In genomic region chr6:152750694-152751093, GRCh38 we compare ENCODE assay signal across 9 cellular contexts. TPM values are rescaled to one million over a fixed set of nuclear protein-coding genes. Genes with fewer than 3 reads are reported as not detected.
DNase-seq lines count a peak whose midpoint lies in the region; ATAC-seq, FAIRE-seq and TF ChIP-seq lines count a peak whose summit lies in the region.
"Had no signal": no experiment of that assay in that cellular context is flagged by ENCODE, and none has a peak within 500 bp of the region (broad histone marks: within the 10 kb centered on the region; RNA-seq: fewer than 3 reads in every experiment).

Gene VIP (plus strand): TSS chr6:152750797. CDS start chr6:152752178, 1,381 bp downstream.

- H3K9ac ChIP-seq in K562 (ENCODE audit: insufficient read depth in 1 of 2, low read depth in 2 of 2, low read length in 2 of 2), result no peak within 1 kb of the TSS

- H3K9me3 ChIP-seq in K562 (replicated peaks; ENCODE audit: control insufficient read depth, insufficient read depth, low read depth, low read length) (no peaks in the 10 kb centered on the region), left lung (no peaks in the 10 kb centered on the region)

- DNase-seq in EL (peak; percentile 33), Kasumi-1 (lab: John Stamatoyannopoulos, UW) (peak; percentile 52 to 58), K562 (ENCODE audit: extremely low read depth in 1 of 4, low spot score in 3 of 4) (peak in 2 of 4 experiments; percentile 14 to 37), left lung (no peak), GM13976 (ENCODE audit: low spot score) (no peak), NCI-H2107 (lab: John Stamatoyannopoulos, UW) (no peak)
- DNase-seq in effector memory CD8-positive, alpha-beta T cell, result no peak
- DNase-seq in activated CD4-positive, CD25-positive, alpha-beta regulatory T cell (lab: John Stamatoyannopoulos, UW), result no peak
- DNase-seq: naive thymus-derived CD8-positive, alpha-beta T cell had no signal

- H3K27ac ChIP-seq in K562 (ENCODE audit: extremely low read depth, low read depth, low read length), result no peak within 1 kb of the TSS
- no peak within 1 kb of the TSS for H3K27ac ChIP-seq in left lung

- ATAC-seq in K562, result peak; percentile 78
- peak; percentile 70 for ATAC-seq in left lung
- no peak for ATAC-seq in effector memory CD8-positive, alpha-beta T cell (replicated peaks)
- ATAC-seq: naive thymus-derived CD8-positive, alpha-beta T cell had no signal

- BruUV-seq in K562 (replicated peaks; lab: Mats Ljungman, UMichigan), result no TSS peak

- H3K9me3 Mint-ChIP-seq in effector memory CD8-positive, alpha-beta T cell, result no peaks in the 10 kb centered on the region
- H3K9me3 Mint-ChIP-seq: naive thymus-derived CD8-positive, alpha-beta T cell had no signal

- H2AFZ ChIP-seq in K562 (ENCODE audit: low read depth, low read length), result no peak within 1 kb of the TSS

- no peaks in the 10 kb centered on the region for H3K9me1 ChIP-seq in K562 (ENCODE audit: control insufficient read depth, insufficient read depth, low read length)

- in situ Hi-C loops in K562 (cut with MboI) (no loop called here), GM13976 (cut with MboI; ENCODE audit: low sequenced_read_pairs, unreplicated experiment) (no loop called here)

- H3K27me3 Mint-ChIP-seq in effector memory CD8-positive, alpha-beta T cell, result peaks cover 12 to 13% of the 10 kb centered on the region in 2 donors

- no peaks in the 10 kb centered on the region for H3K4me1 Mint-ChIP-seq in effector memory CD8-positive, alpha-beta T cell (ENCODE audit: low read depth in 2 of 2)
- H3K4me1 Mint-ChIP-seq: naive thymus-derived CD8-positive, alpha-beta T cell had no signal

- WGBS in K562 (ENCODE audit: insufficient coverage, low coverage, missing lambda C conversion rate), result 2% methylated on average over 5 of the region's 5 CpGs

- TF ChIP-seq EP300 in K562 (IDR thresholded peaks at IDR 0.05; ENCODE audit: low read length), result no peak

- no peaks in the 10 kb centered on the region for H3K4me1 ChIP-seq in K562 (replicated peaks in 1 of 2; ENCODE audit: control insufficient read depth in 2 of 2, insufficient read depth in 2 of 2, low read length in 2 of 2)
- H3K4me1 ChIP-seq in left lung, result no peaks in the 10 kb centered on the region

- no peak for FAIRE-seq in K562 (lab: Jason Lieb, UNC)

- no peak within 1 kb of the TSS for H3K4me2 ChIP-seq in K562 (ENCODE audit: insufficient read depth, low read length)

- POLR2A ChIA-PET in K562 (lab: Yijun Ruan, JAX), result interaction anchor here (0.9 kb wide), 1 partner anchor 22 kb away, joined by 3 read pairs; no protein-coding TSS in a partner anchor

- CTCF ChIA-PET in K562 (lab: Yijun Ruan, JAX; ENCODE audit: low intra/inter-chr PET ratio), result interaction anchor here (0.6 kb wide), 1 partner anchor 343 kb away, joined by 3 read pairs; no protein-coding TSS in a partner anchor

- H3K36me3 ChIP-seq in K562 (ENCODE audit: control insufficient read depth, insufficient read depth, low read length), result no peaks in the 10 kb centered on the region
- no peaks in the 10 kb centered on the region for H3K36me3 ChIP-seq in left lung

- no peak for TF ChIP-seq CTCF in K562 (IDR thresholded peaks at IDR 0.05 in 2 of 3, conservative IDR thresholded peaks at IDR 0.05 in 1 of 3; ENCODE audit: insufficient read depth in 2 of 3, low read depth in 1 of 3, low read length in 3 of 3)
- TF ChIP-seq CTCF in left lung (IDR thresholded peaks at IDR 0.05), result no peak
- TF ChIP-seq CTCF in GM13976 (IDR thresholded peaks at IDR 0.05; ENCODE audit: borderline replicate concordance, control extremely low read depth, extremely low read depth, insufficient read depth, missing control alignments), result no peak

- intact Hi-C loops in K562 (cut with micrococcal nuclease), result no loop called here
- intact Hi-C loops in left lung (cut with DNase I), result no loop called here

- H4K20me1 ChIP-seq in K562 (replicated peaks; ENCODE audit: control insufficient read depth, insufficient read depth, low read length), result no peaks in the 10 kb centered on the region

- no peaks in the 10 kb centered on the region for H3K36me3 Mint-ChIP-seq in effector memory CD8-positive, alpha-beta T cell (ENCODE audit: insufficient read depth)
- H3K36me3 Mint-ChIP-seq: naive thymus-derived CD8-positive, alpha-beta T cell had no signal

- H3K4me3 ChIP-seq in K562 (no peak within 1 kb of the TSS), left lung (no peak within 1 kb of the TSS)

- TF ChIP-seq POLR2A in K562 (conservative IDR thresholded peaks at IDR 0.05), result no peak

- no peak within 1 kb of the TSS for H3K4me3 Mint-ChIP-seq in effector memory CD8-positive, alpha-beta T cell
- H3K4me3 Mint-ChIP-seq: naive thymus-derived CD8-positive, alpha-beta T cell had no signal

- H3K27me3 ChIP-seq in K562 (ENCODE audit: control insufficient read depth in 2 of 2, insufficient read depth in 2 of 2, low read length in 2 of 2) (no peaks in the 10 kb centered on the region), left lung (no peaks in the 10 kb centered on the region)

- no peaks in the 10 kb centered on the region for H3K79me2 ChIP-seq in K562 (ENCODE audit: control insufficient read depth, insufficient read depth, low read length)

- no peak within 1 kb of the TSS for H3K27ac Mint-ChIP-seq in effector memory CD8-positive, alpha-beta T cell
- H3K27ac Mint-ChIP-seq: naive thymus-derived CD8-positive, alpha-beta T cell had no signal

- no peak for TF ChIP-seq RAD21 in K562 (CRISPR knock-in tag; conservative IDR thresholded peaks at IDR 0.05 in 1 of 2, IDR thresholded peaks at IDR 0.05 in 1 of 2)

TF ChIP-seq in K562, 482 proteins besides CTCF, POLR2A, EP300 and RAD21 (continues in another document):
- TF ChIP-seq FUS (optimal IDR thresholded peaks at IDR 0.05; ENCODE audit: low read depth, low read length) (no peak), EHMT2 (IDR thresholded peaks at IDR 0.05) (peak; percentile 91), ZNF785 (CRISPR knock-in tag; IDR thresholded peaks at IDR 0.05) (no peak), ZBTB43 (CRISPR knock-in tag; IDR thresholded peaks at IDR 0.05) (no peak), MIER1 (IDR thresholded peaks at IDR 0.05; ENCODE audit: low read depth) (peak; percentile 81), DLX4 (CRISPR knock-in tag; IDR thresholded peaks at IDR 0.05) (no peak), CBFB (CRISPR knock-in tag; IDR thresholded peaks at IDR 0.05) (no peak), ZNF274 (IDR thresholded peaks at IDR 0.05; ENCODE audit: borderline replicate concordance, low read depth, low read length) (no peak), SMAD3 (CRISPR knock-in tag; conservative IDR thresholded peaks at IDR 0.05) (no peak), DACH1 (IDR thresholded peaks at IDR 0.05; ENCODE audit: partially characterized antibody) (no peak)

RNA-seq across cellular contexts. Expression of gene VIP, which starts in this region (rescaled TPM):
- total RNA-seq in K562 (2011; cell fraction: chromatin; rRNA removed; ENCODE audit: low replicate concordance), result not detected in 2 replicates
- total RNA-seq in K562 (2011; cell fraction: nucleolus; rRNA removed), result not detected in 2 replicates
- total RNA-seq in K562 (2011; cell fraction: nucleoplasm; rRNA removed), result not detected in 2 replicates
- total RNA-seq in K562 (2014; rRNA removed) (not detected in 2 replicates), K562 (2014; rRNA removed; fragmentation: Illumina TruSeq; extraction: Trizol) (not detected in 2 replicates), K562 (2015; rRNA removed; fragmentation: Illumina TruSeq; extraction: Trizol) (not detected in 2 replicates), K562 (2021) (not detected in 2 replicates), left lung (1 to 10 TPM in 1 of 2 donors, under 1 TPM in 1; 0.23 to 1.4 TPM)
- polyA plus RNA-seq in K562 (2011; rRNA removed) (not detected in 2 replicates), K562 (2014; fragmentation: Illumina TruSeq; extraction: Trizol) (not detected in 2 replicates), K562 (2014; fragmentation: Nextera tagmentation; extraction: Ambion mirVana) (under 1 TPM in 1 of 2 experiments, not detected in 1; 0.08 TPM), K562 (2014; rRNA removed) (not detected in 2 replicates)
- polyA plus RNA-seq in K562 (2011; cell fraction: cytosol; rRNA removed), result not detected in 2 replicates
- polyA plus RNA-seq in K562 (2011; cell fraction: nucleus; rRNA removed), result not detected in 2 replicates
- not detected in 2 replicates for polyA plus RNA-seq in K562 (2012)
- polyA minus RNA-seq in K562 (2011; rRNA and poly(A)+ RNA removed), result not detected in 2 replicates
- not detected in 2 replicates for polyA minus RNA-seq in K562 (2011; cell fraction: cytosol; rRNA and poly(A)+ RNA removed)
- polyA minus RNA-seq in K562 (2011; cell fraction: nucleus; rRNA and poly(A)+ RNA removed), result not detected in 2 replicates
- total RNA-seq: naive thymus-derived CD8-positive, alpha-beta T cell had no signal
- polyA plus RNA-seq: naive thymus-derived CD8-positive, alpha-beta T cell had no signal

Comparison
In these comparisons a context has a peak if more than half of its experiments do, and no peak if none do; other contexts are left out.
1. Peak in ATAC-seq in K562; RNA of the gene not detected or under 1 TPM.
2. DNase-seq: peak in EL (single experiment) and Kasumi-1 (2 of 2); none in left lung (0 of 2), GM13976 (single experiment), NCI-H2107 (single experiment), effector memory CD8-positive, alpha-beta T cell (0 of 3) and activated CD4-positive, CD25-positive, alpha-beta regulatory T cell (0 of 4).